In the genomic region with DNA sequence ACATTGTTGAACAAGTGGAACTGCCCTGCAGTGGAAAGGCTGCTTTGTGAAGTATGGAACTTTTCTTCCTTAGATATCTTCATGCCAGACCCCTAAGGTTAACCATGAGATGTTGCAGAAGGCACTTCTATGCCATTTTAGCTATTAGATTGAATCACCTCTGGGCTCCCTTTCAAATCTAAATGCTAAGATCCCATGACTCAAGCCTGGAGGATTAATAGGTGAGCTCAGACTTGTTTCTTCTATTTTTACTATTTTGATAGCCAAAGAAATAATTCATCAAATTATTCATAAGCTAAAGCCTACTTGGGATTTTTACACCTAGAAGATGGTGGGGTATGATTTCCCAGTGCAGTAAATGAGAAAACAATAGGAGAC, we compare ENCODE assay signal across 17 cellular contexts.
A peak's percentile ranks its signal among the peaks of the same experiment; 100 is the strongest.
DNase-seq lines count a peak whose midpoint lies in the region; ATAC-seq, FAIRE-seq and TF ChIP-seq lines count a peak whose summit lies in the region.
"Had no signal": no experiment of that assay in that cellular context is flagged by ENCODE, and none has a peak within 500 bp of the region (broad histone marks: within the 10 kb centered on the region; RNA-seq: fewer than 3 reads in every experiment).

No MANE protein-coding gene starts in this region.

- dilution Hi-C loops in keratinocyte (cut with MboI; ENCODE audit: extremely low pct_ligation_motif_present, low sequenced_read_pairs): no loop called here

- H4K20me1 ChIP-seq in keratinocyte (ENCODE audit: control insufficient read depth, extremely low read depth, insufficient read depth, low read length) (no peaks in the 10 kb centered on the region), PC-9 (ENCODE audit: insufficient read depth) (no peaks in the 10 kb centered on the region)

- H3K9me1 ChIP-seq in keratinocyte (ENCODE audit: control insufficient read depth, extremely low read depth, insufficient read depth, low read length): no peaks in the 10 kb centered on the region

- no peaks in the 10 kb centered on the region for H3F3A ChIP-seq in PC-9 (ENCODE audit: insufficient read depth, low read depth)

- H3K79me2 ChIP-seq in keratinocyte (ENCODE audit: control insufficient read depth, insufficient read depth, low read length): no peaks in the 10 kb centered on the region
- H3K79me2 ChIP-seq in PC-9 (ENCODE audit: low read depth): no peaks in the 10 kb centered on the region

- no peak for TF ChIP-seq CTCF in HFFc6 (IDR thresholded peaks at IDR 0.05)
- TF ChIP-seq CTCF in keratinocyte (optimal IDR thresholded peaks at IDR 0.05 in 1 of 3, IDR thresholded peaks at IDR 0.05 in 1 of 3, conservative IDR thresholded peaks at IDR 0.05 in 1 of 3; ENCODE audit: extremely low read depth in 1 of 3, insufficient read depth in 2 of 3, low read length in 3 of 3): no peak
- no peak for TF ChIP-seq CTCF in ascending aorta (IDR thresholded peaks at IDR 0.05)
- no peak for TF ChIP-seq CTCF in PC-9 (conservative IDR thresholded peaks at IDR 0.05)

- peaks cover 96% of the 10 kb centered on the region for H3K4me1 ChIP-seq in CD4-positive, CD25-positive, alpha-beta regulatory T cell (ENCODE audit: control insufficient read depth, insufficient read depth, low read length, poor library complexity, severe bottlenecking)
- H3K4me1 ChIP-seq in keratinocyte (ENCODE audit: control insufficient read depth, extremely low read depth, insufficient read depth, low read length) (peaks cover 36% of the 10 kb centered on the region), ascending aorta (peaks cover 0 to 12% of the 10 kb centered on the region in 2 donors), PC-9 (replicated peaks; ENCODE audit: insufficient read depth) (no peaks in the 10 kb centered on the region)

- peaks cover 91% of the 10 kb centered on the region for H3K36me3 Mint-ChIP-seq in CD4-positive, CD25-positive, alpha-beta regulatory T cell
- H3K36me3 Mint-ChIP-seq in HFFc6 (ENCODE audit: low read depth): no peaks in the 10 kb centered on the region
- peaks cover 98% of the 10 kb centered on the region for H3K36me3 Mint-ChIP-seq in activated T-helper 2 cell treated with anti-CD3 and anti-CD28 coated beads, Interferon-gamma antibody, Interleukin-2, Interleukin-4, amounts not matched to agents 10 μg/mL and 5 μg/mL and 100 μg/mL, durations not matched to agents 14 hours and 24 hours and 36 hours (ENCODE audit: low read depth)

- no peaks in the 10 kb centered on the region for H3K9me3 ChIP-seq in CD4-positive, CD25-positive, alpha-beta regulatory T cell (ENCODE audit: control insufficient read depth in 2 of 2, low read length in 2 of 2)
- no peaks in the 10 kb centered on the region for H3K9me3 ChIP-seq in keratinocyte (ENCODE audit: control insufficient read depth, low read depth, low read length)
- no peaks in the 10 kb centered on the region for H3K9me3 ChIP-seq in ascending aorta
- H3K9me3 ChIP-seq in PC-9 (ENCODE audit: insufficient read depth, low read depth): no peaks in the 10 kb centered on the region

- no peak overlapping the region for H3K9ac ChIP-seq in keratinocyte (ENCODE audit: control insufficient read depth, extremely low read depth, insufficient read depth, low read length)

- peak overlapping the region; percentile 83 for H3K4me3 ChIP-seq in CD4-positive, CD25-positive, alpha-beta regulatory T cell (ENCODE audit: low read depth, low read length)
- no peak overlapping the region for H3K4me3 ChIP-seq in keratinocyte (ENCODE audit: control insufficient read depth in 2 of 3, extremely low read depth in 1 of 3, insufficient read depth in 2 of 3, low read depth in 1 of 3, low read length in 3 of 3)
- no peak overlapping the region for H3K4me3 ChIP-seq in ascending aorta
- no peak overlapping the region for H3K4me3 ChIP-seq in PC-9
- H3K4me3 ChIP-seq: K562 had no signal

- ATAC-seq in CD4-positive, CD25-positive, alpha-beta regulatory T cell (ENCODE audit: low read depth in 2 of 2): no peak
- ATAC-seq: K562 had no signal

- peaks cover 23 to 92% (median 72%) of the 10 kb centered on the region in 4 donors for H3K4me1 Mint-ChIP-seq in CD4-positive, CD25-positive, alpha-beta regulatory T cell
- peaks cover 46% of the 10 kb centered on the region for H3K4me1 Mint-ChIP-seq in HFFc6 (ENCODE audit: low read depth)
- peaks cover 91% of the 10 kb centered on the region for H3K4me1 Mint-ChIP-seq in activated T-helper 2 cell treated with anti-CD3 and anti-CD28 coated beads, Interferon-gamma antibody, Interleukin-2, Interleukin-4, amounts not matched to agents 10 μg/mL and 5 μg/mL and 100 μg/mL, durations not matched to agents 14 hours and 24 hours and 36 hours (ENCODE audit: low read depth)

- H2AFZ ChIP-seq in keratinocyte (ENCODE audit: control insufficient read depth, low read length) (no peak overlapping the region), PC-9 (no peak overlapping the region)

- peaks cover 74% of the 10 kb centered on the region for H3K36me3 ChIP-seq in CD4-positive, CD25-positive, alpha-beta regulatory T cell (ENCODE audit: control insufficient read depth, insufficient read depth, low read length)
- H3K36me3 ChIP-seq in keratinocyte (ENCODE audit: control insufficient read depth in 2 of 2, extremely low read depth in 1 of 2, insufficient read depth in 2 of 2, low read length in 2 of 2) (no peaks in the 10 kb centered on the region), ascending aorta (no peaks in the 10 kb centered on the region), PC-9 (ENCODE audit: low read depth) (no peaks in the 10 kb centered on the region)

- BruUV-seq in PC-9 (replicated peaks; lab: Mats Ljungman, UMichigan): no TSS peak

- CTCF ChIA-PET in PC-9 (lab: Charles Lee): no interaction called here

- H3K27me3 Mint-ChIP-seq in CD4-positive, CD25-positive, alpha-beta regulatory T cell: no peaks in the 10 kb centered on the region
- H3K27me3 Mint-ChIP-seq in HFFc6 (ENCODE audit: insufficient read depth): peaks cover 1% of the 10 kb centered on the region; the same call in 1 of the 2 replicates
- no peaks in the 10 kb centered on the region for H3K27me3 Mint-ChIP-seq in activated T-helper 2 cell treated with anti-CD3 and anti-CD28 coated beads, Interferon-gamma antibody, Interleukin-2, Interleukin-4, amounts not matched to agents 10 μg/mL and 5 μg/mL and 100 μg/mL, durations not matched to agents 14 hours and 24 hours and 36 hours (ENCODE audit: low read depth)

- H3K27me3 ChIP-seq in CD4-positive, CD25-positive, alpha-beta regulatory T cell (ENCODE audit: control insufficient read depth, insufficient read depth, low read length): no peaks in the 10 kb centered on the region
- H3K27me3 ChIP-seq in keratinocyte (ENCODE audit: control insufficient read depth, extremely low read depth, insufficient read depth, low read length) (no peaks in the 10 kb centered on the region), ascending aorta (no peaks in the 10 kb centered on the region), PC-9 (ENCODE audit: insufficient read depth, low read depth) (no peaks in the 10 kb centered on the region)

- H3K9me2 ChIP-seq in PC-9 (ENCODE audit: insufficient read depth): no peaks in the 10 kb centered on the region

- DNase-seq in CD4-positive, CD25-positive, alpha-beta regulatory T cell: no peak
- peak; percentile 20 for DNase-seq in HFFc6
- no peak for DNase-seq in activated T-helper 2 cell treated with anti-CD3 and anti-CD28 coated beads, Interferon-gamma antibody, Interleukin-2, Interleukin-4, amounts not matched to agents 10 μg/mL and 5 μg/mL and 100 μg/mL, durations not matched to agents 14 hours and 24 hours and 36 hours (ENCODE audit: low spot score)
- DNase-seq in keratinocyte (ENCODE audit: low read depth, low spot score): no peak
- DNase-seq in ascending aorta (ENCODE audit: low spot score in 2 of 2): no peak
- no peak for DNase-seq in cardiac septum (ENCODE audit: low spot score)
- no peak for DNase-seq in NCI-H524 (lab: John Stamatoyannopoulos, UW)
- DNase-seq in PC-9: no peak
- DNase-seq: activated CD4-positive, alpha-beta T cell treated with anti-CD3 and anti-CD28 coated beads for 48 hours; C1 segment of cervical spinal cord; DND-41; erythroblast; NCI-H1417; SW 1271; trophoblast cell had no signal

- H3K4me3 Mint-ChIP-seq in CD4-positive, CD25-positive, alpha-beta regulatory T cell: peak overlapping the region; percentile 88 to 93 (median 90)
- no peak overlapping the region for H3K4me3 Mint-ChIP-seq in HFFc6
- peak overlapping the region; percentile 78 for H3K4me3 Mint-ChIP-seq in activated T-helper 2 cell treated with anti-CD3 and anti-CD28 coated beads, Interferon-gamma antibody, Interleukin-2, Interleukin-4, amounts not matched to agents 10 μg/mL and 5 μg/mL and 100 μg/mL, durations not matched to agents 14 hours and 24 hours and 36 hours (ENCODE audit: low read depth)

- peak overlapping the region; percentile 99 for H3K27ac ChIP-seq in CD4-positive, CD25-positive, alpha-beta regulatory T cell (ENCODE audit: insufficient read depth, low read length, poor library complexity, severe bottlenecking)
- H3K27ac ChIP-seq in keratinocyte (ENCODE audit: control insufficient read depth, insufficient read depth, low read length) (no peak overlapping the region), ascending aorta (no peak overlapping the region), PC-9 (no peak overlapping the region)

- peak overlapping the region; percentile 93 to 99 (median 98) for H3K27ac Mint-ChIP-seq in CD4-positive, CD25-positive, alpha-beta regulatory T cell
- H3K27ac Mint-ChIP-seq in HFFc6: no peak overlapping the region
- peak overlapping the region; percentile 93 for H3K27ac Mint-ChIP-seq in activated T-helper 2 cell treated with anti-CD3 and anti-CD28 coated beads, Interferon-gamma antibody, Interleukin-2, Interleukin-4, amounts not matched to agents 10 μg/mL and 5 μg/mL and 100 μg/mL, durations not matched to agents 14 hours and 24 hours and 36 hours

- intact Hi-C loops in activated T-helper 2 cell treated with anti-CD3 and anti-CD28 coated beads, Interferon-gamma antibody, Interleukin-2, Interleukin-4, amounts not matched to agents 10 μg/mL and 5 μg/mL and 100 μg/mL, durations not matched to agents 14 hours and 24 hours and 36 hours (cut with micrococcal nuclease): no loop called here
- intact Hi-C loops in ascending aorta (cut with DNase I) (no loop called here), cardiac septum (cut with DNase I) (no loop called here), PC-9 (cut with micrococcal nuclease; ENCODE audit: unreplicated experiment) (no loop called here)

- POLR2A ChIA-PET in PC-9 (lab: Charles Lee; ENCODE audit: unreplicated experiment): no interaction called here

- peak; percentile 23 for FAIRE-seq in keratinocyte (lab: Jason Lieb, UNC)
- FAIRE-seq: H1, K562 had no signal

- H3K9me3 Mint-ChIP-seq in CD4-positive, CD25-positive, alpha-beta regulatory T cell: no peaks in the 10 kb centered on the region
- H3K9me3 Mint-ChIP-seq in HFFc6: no peaks in the 10 kb centered on the region
- H3K9me3 Mint-ChIP-seq in activated T-helper 2 cell treated with anti-CD3 and anti-CD28 coated beads, Interferon-gamma antibody, Interleukin-2, Interleukin-4, amounts not matched to agents 10 μg/mL and 5 μg/mL and 100 μg/mL, durations not matched to agents 14 hours and 24 hours and 36 hours: no peaks in the 10 kb centered on the region

- H3K4me2 ChIP-seq in keratinocyte (ENCODE audit: control insufficient read depth, extremely low read depth, insufficient read depth, low read depth, low read length): no peak overlapping the region
- no peak overlapping the region for H3K4me2 ChIP-seq in PC-9
